Comparison of ENCODE assay signal across 23 cellular contexts in the genomic region with DNA sequence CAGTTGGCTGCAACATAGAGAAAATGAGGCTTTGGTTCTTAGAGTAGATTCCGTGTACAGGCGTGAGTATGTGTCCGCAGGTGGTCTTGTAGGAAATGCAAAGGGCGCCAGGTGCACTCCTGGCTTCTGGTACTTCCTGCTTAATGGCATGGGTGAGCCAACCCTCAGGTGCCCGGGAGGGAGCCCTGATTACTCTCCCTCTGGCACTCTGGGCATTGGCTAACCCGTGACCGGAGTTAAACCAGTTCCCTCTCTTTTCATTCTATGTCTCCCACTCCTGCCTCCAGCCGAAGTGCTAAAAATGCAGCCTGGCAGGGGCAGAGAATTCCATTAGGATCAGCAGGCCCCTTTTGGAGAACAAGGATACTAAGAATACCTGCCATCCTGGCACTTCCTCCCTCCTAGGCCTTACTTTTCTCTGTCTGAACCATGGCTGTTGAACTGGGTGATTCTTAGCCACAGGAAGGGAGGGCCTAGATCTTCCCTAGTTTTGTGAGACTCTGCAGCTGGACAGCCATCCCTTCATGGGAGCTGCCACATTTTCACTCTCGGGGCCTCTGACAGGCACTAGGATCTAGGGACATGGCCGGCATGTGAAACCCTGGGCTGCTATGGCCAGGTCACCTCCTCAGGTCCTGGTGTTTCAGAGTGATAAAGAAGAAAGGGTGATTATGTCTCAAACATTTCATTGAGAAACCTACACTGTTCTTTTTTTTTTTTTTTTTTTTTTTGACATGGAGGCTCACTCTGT. TPM values are rescaled to one million over a fixed set of nuclear protein-coding genes. Genes with fewer than 3 reads are reported as not detected.
A peak's percentile ranks its signal among the peaks of the same experiment; 100 is the strongest.
DNase-seq lines count a peak whose midpoint lies in the region; ATAC-seq and TF ChIP-seq lines count a peak whose summit lies in the region.
"Had no signal": no experiment of that assay in that cellular context is flagged by ENCODE, and none has a peak within 500 bp of the region (broad histone marks: within the 10 kb centered on the region; RNA-seq: fewer than 3 reads in every experiment).

No MANE protein-coding gene starts in this region.

- 77% methylated on average over 10 of the region's 10 CpGs for WGBS in prostate gland

- ATAC-seq in left ventricle myocardium superior = peak; percentile 71
- ATAC-seq in HG02642 (IDR thresholded peaks at IDR 0.05; ENCODE audit: poor library complexity, unreplicated experiment) = no peak
- ATAC-seq in HG03571 (IDR thresholded peaks at IDR 0.05; ENCODE audit: unreplicated experiment) = no peak
- no peak for ATAC-seq in GM18519 (IDR thresholded peaks at IDR 0.05; ENCODE audit: low FRiP score, unreplicated experiment)

- H3K4me3 ChIP-seq in breast epithelium (no peak overlapping the region), prostate gland (no peak overlapping the region)
- H3K4me3 ChIP-seq: PC-9 had no signal

- H3K36me3 Mint-ChIP-seq in MCF 10A (ENCODE audit: insufficient read depth, unreplicated experiment) = no peaks in the 10 kb centered on the region
- H3K36me3 Mint-ChIP-seq: activated naive CD4-positive, alpha-beta T cell treated with anti-CD3 and anti-CD28 coated beads, Interleukin-2, amount 10 ng/mL, durations not matched to agents 7 days and 5 days had no signal

- DNase-seq in breast epithelium (ENCODE audit: low spot score in 2 of 2) (peak in 1 of 2 donors; percentile 58), MCF 10A (ENCODE audit: unreplicated experiment) (no peak), left ventricle myocardium superior (peak; percentile 41), prostate gland (ENCODE audit: low spot score) (no peak)
- DNase-seq in activated CD4-positive, alpha-beta T cell treated with anti-CD3 and anti-CD28 coated beads, Interleukin-2, amount 50 U/mL, for 48 hours = no peak
- DNase-seq: 8988T; activated CD4-positive, alpha-beta T cell treated with anti-CD3 and anti-CD28 coated beads, Interleukin-2, amount 10 ng/mL, durations not matched to agents 24 days and 14 days; activated naive CD4-positive, alpha-beta T cell treated with anti-CD3 and anti-CD28 coated beads, Interleukin-2, amount 10 ng/mL, durations not matched to agents 7 days and 5 days; erythroblast; KBM-7; mesenchymal stem cell; NCI-H1092; NCI-H2171; NCI-H748 treated with DMSO at 0.1 percent for 48 hours; PC-9; retina; SK-N-SH had no signal

- H3K4me1 Mint-ChIP-seq in MCF 10A (ENCODE audit: insufficient read depth, unreplicated experiment) = peaks cover 5% of the 10 kb centered on the region

- H3K27ac Mint-ChIP-seq in MCF 10A (ENCODE audit: low read depth, unreplicated experiment) = no peak overlapping the region
- H3K27ac Mint-ChIP-seq: activated CD4-positive, alpha-beta T cell treated with anti-CD3 and anti-CD28 coated beads, Interleukin-2, amount 10 ng/mL, durations not matched to agents 24 days and 14 days; activated naive CD4-positive, alpha-beta T cell treated with anti-CD3 and anti-CD28 coated beads, Interleukin-2, amount 10 ng/mL, durations not matched to agents 7 days and 5 days had no signal

- H3K27me3 ChIP-seq in breast epithelium (no peaks in the 10 kb centered on the region), prostate gland (replicated peaks; ENCODE audit: insufficient read depth) (no peaks in the 10 kb centered on the region)

- H3K9me3 Mint-ChIP-seq in MCF 10A (ENCODE audit: unreplicated experiment) = no peaks in the 10 kb centered on the region
- H3K9me3 Mint-ChIP-seq: activated CD4-positive, alpha-beta T cell treated with anti-CD3 and anti-CD28 coated beads, Interleukin-2, amount 10 ng/mL, durations not matched to agents 24 days and 14 days; activated naive CD4-positive, alpha-beta T cell treated with anti-CD3 and anti-CD28 coated beads, Interleukin-2, amount 10 ng/mL, durations not matched to agents 7 days and 5 days had no signal

- no peak for TF ChIP-seq POLR2A in breast epithelium (IDR thresholded peaks at IDR 0.05)
- no peak for TF ChIP-seq POLR2A in prostate gland (IDR thresholded peaks at IDR 0.05)

- H3K4me1 ChIP-seq in breast epithelium (peaks cover 0 to 15% of the 10 kb centered on the region in 2 donors), prostate gland (replicated peaks) (peaks cover 26% of the 10 kb centered on the region)

- peaks cover 24% of the 10 kb centered on the region for H3K27me3 Mint-ChIP-seq in MCF 10A (ENCODE audit: insufficient read depth, unreplicated experiment)

- POLR2A ChIA-PET in MCF 10A (lab: Yijun Ruan, JAX) = interaction anchor here (1.1 kb wide), 1 partner anchor 145 kb away, joined by 3 read pairs; no protein-coding TSS in a partner anchor

- peak overlapping the region; percentile 71 to 73 for H3K27ac ChIP-seq in breast epithelium
- H3K27ac ChIP-seq in prostate gland = peak overlapping the region; percentile 72 to 86
- H3K27ac ChIP-seq: HL-60, neutrophil, PC-9 had no signal

- BruUV-seq in MCF 10A (replicated peaks; lab: Mats Ljungman, UMichigan) = no TSS peak

- CTCF ChIA-PET in MCF 10A (lab: Yijun Ruan, JAX) = interaction anchor here (0.6 to 1.6 kb wide), 2 partner anchors 17 to 799 kb away, joined by 4 to 5 read pairs; no protein-coding TSS in a partner anchor

- intact Hi-C loops in breast epithelium (cut with DNase I; ENCODE audit: low total_unique reads) (no loop called here), MCF 10A (cut with micrococcal nuclease) (no loop called here), left ventricle myocardium superior (cut with micrococcal nuclease) (no loop called here), prostate gland (cut with DNase I) (loop anchor here (5.0 kb wide), 1 partner anchor 47 kb away; no protein-coding TSS in a partner anchor)

- no peaks in the 10 kb centered on the region for H3K9me3 ChIP-seq in breast epithelium
- no peaks in the 10 kb centered on the region for H3K9me3 ChIP-seq in prostate gland
- H3K9me3 ChIP-seq: neutrophil, SK-N-SH had no signal

- no peak overlapping the region for H3K4me3 Mint-ChIP-seq in MCF 10A (ENCODE audit: unreplicated experiment)
- H3K4me3 Mint-ChIP-seq: activated CD4-positive, alpha-beta T cell treated with anti-CD3 and anti-CD28 coated beads, Interleukin-2, amount 10 ng/mL, durations not matched to agents 24 days and 14 days; activated naive CD4-positive, alpha-beta T cell treated with anti-CD3 and anti-CD28 coated beads, Interleukin-2, amount 10 ng/mL, durations not matched to agents 7 days and 5 days; CD14-positive monocyte had no signal

- no peaks in the 10 kb centered on the region for H3K36me3 ChIP-seq in breast epithelium
- H3K36me3 ChIP-seq in prostate gland = no peaks in the 10 kb centered on the region
- H3K36me3 ChIP-seq: neutrophil had no signal

- TF ChIP-seq CTCF in breast epithelium (IDR thresholded peaks at IDR 0.05) (no peak), MCF 10A (IDR thresholded peaks at IDR 0.05; ENCODE audit: unreplicated experiment) (no peak), prostate gland (IDR thresholded peaks at IDR 0.05) (no peak)

RNA-seq across cellular contexts. Expression of gene MERTK, which starts 6.5 kb away (rescaled TPM):
- 10 to 100 TPM; 21.0 to 84.3 (median 36.3) TPM for total RNA-seq in breast epithelium
- total RNA-seq in MCF 10A (2022) = 0.19 and 0.49 TPM in 2 replicates
- 5.0 TPM for total RNA-seq in left ventricle myocardium superior
- 10 to 100 TPM; 22.2 to 43.6 TPM for total RNA-seq in prostate gland

RNA-seq across cellular contexts. Expression of gene ANAPC1, which starts 20.9 kb away (rescaled TPM):
- total RNA-seq in breast epithelium (10 to 100 TPM; 45.0 to 52.8 (median 49.5) TPM), MCF 10A (2022) (48.8 and 66.1 TPM in 2 replicates), left ventricle myocardium superior (18.5 TPM), prostate gland (10 to 100 TPM; 48.6 to 49.7 TPM)
